In the genomic region with DNA sequence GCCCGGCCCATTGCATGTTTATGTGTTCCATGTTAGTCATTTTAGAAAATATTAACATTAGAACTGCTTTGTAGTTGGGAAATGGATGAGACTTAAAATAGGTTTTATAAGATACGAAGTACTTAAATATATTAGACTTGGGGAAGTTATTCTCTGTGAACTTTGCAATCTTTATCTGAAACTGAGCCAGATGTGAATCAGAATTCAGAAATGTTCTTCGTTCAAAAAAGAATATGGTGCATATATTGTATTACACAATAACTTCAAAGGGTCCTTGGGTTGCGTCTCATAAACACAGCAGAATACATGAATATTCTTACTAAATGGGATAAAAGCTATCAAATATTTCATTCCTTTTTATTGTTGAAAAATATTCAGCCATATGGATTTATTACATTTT, we compare ENCODE assay signal across 27 cellular contexts. TPM values are rescaled to one million over a fixed set of nuclear protein-coding genes. Genes with fewer than 3 reads are reported as not detected.
DNase-seq lines count a peak whose midpoint lies in the region; ATAC-seq and TF ChIP-seq lines count a peak whose summit lies in the region.
"Had no signal": no experiment of that assay in that cellular context is flagged by ENCODE, and none has a peak within 500 bp of the region (broad histone marks: within the 10 kb centered on the region; RNA-seq: fewer than 3 reads in every experiment).

No MANE protein-coding gene starts in this region.

- no peak overlapping the region for H2AFZ ChIP-seq in IMR-90 (replicated peaks; ENCODE audit: low read length, poor library complexity)
- H2AFZ ChIP-seq in H9 (ENCODE audit: low read length): no peak overlapping the region
- H2AFZ ChIP-seq: neural progenitor cell had no signal

- peaks cover 3% of the 10 kb centered on the region; the same call in 1 of the 2 replicates for H3K36me3 ChIP-seq in IMR-90 (ENCODE audit: control insufficient read depth, insufficient read depth, low read length)
- H3K36me3 ChIP-seq: ascending aorta, esophagus muscularis mucosa, HAP-1, left ventricle myocardium inferior, neural progenitor cell, upper lobe of left lung had no signal

- POLR2A ChIA-PET in activated CD4-positive, alpha-beta T cell treated with anti-CD3 and anti-CD28 coated beads for 36 hours (lab: Charles Lee): interaction anchor here (0.6 kb wide), 1 partner anchor 9 kb away, joined by 4 read pairs; no protein-coding TSS in a partner anchor
- POLR2A ChIA-PET in IMR-90 (lab: Charles Lee; ENCODE audit: unreplicated experiment): interaction anchor here (0.5 kb wide), 1 partner anchor 11 kb away, joined by 3 read pairs; no protein-coding TSS in a partner anchor

- in situ Hi-C loops in IMR-90 (cut with MboI; ENCODE audit: low sequenced_read_pairs): no loop called here

- H3K14ac ChIP-seq in IMR-90 (replicated peaks; ENCODE audit: low read depth, low read length): no peak overlapping the region
- H3K14ac ChIP-seq in H9 (ENCODE audit: insufficient read depth, low read length): no peak overlapping the region

- TF ChIP-seq CTCF in IMR-90 (conservative IDR thresholded peaks at IDR 0.05; ENCODE audit: low read depth, low read length): no peak
- TF ChIP-seq CTCF in cardiac fibroblast (IDR thresholded peaks at IDR 0.05; ENCODE audit: low read depth, low read length): no peak
- TF ChIP-seq CTCF in H9 (conservative IDR thresholded peaks at IDR 0.05): no peak

- no peak for DNase-seq in activated CD4-positive, alpha-beta T cell treated with anti-CD3 and anti-CD28 coated beads for 36 hours
- no peak for DNase-seq in activated CD4-positive, alpha-beta T cell treated with anti-CD3 and anti-CD28 coated beads for 48 hours
- peak; percentile 73 for DNase-seq in IMR-90
- peak; percentile 35 to 78 for DNase-seq in cardiac fibroblast (ENCODE audit: low read depth in 2 of 2)
- DNase-seq in memory B cell (ENCODE audit: low spot score in 2 of 2): no peak
- DNase-seq in NCI-H510A (lab: John Stamatoyannopoulos, UW): no peak
- DNase-seq in NK-92 treated with Interleukin-12 subunit alpha and Interleukin-12 subunit beta, amount 100 ng/mL, for 24 hours (lab: John Stamatoyannopoulos, UW): no peak
- DNase-seq in H9: no peak
- DNase-seq: 8988T; activated CD4-positive, CD25-positive, alpha-beta regulatory T cell; activated effector memory CD4-positive, alpha-beta T cell treated with anti-CD3 and anti-CD28 coated beads, Interleukin-2, amount 50 U/mL, for 16 hours; DMS79 treated with DMSO at 0.1 percent for 48 hours; effector CD8-positive, alpha-beta T cell; immature natural killer cell; left ventricle myocardium inferior; NCI-H2107; NCI-H510A treated with DMSO at 0.1 percent for 48 hours; psoas muscle; stimulated activated CD4-positive, alpha-beta T cell treated with anti-CD3 and anti-CD28 coated beads, Interleukin-2, amount 100 ng/mL, for 48 hours; T-helper 9 cell; upper lobe of left lung had no signal

- H3K27ac ChIP-seq in IMR-90 (ENCODE audit: insufficient read depth, low read length) (no peak overlapping the region), H9 (ENCODE audit: insufficient read length, low read depth, low read length) (no peak overlapping the region)
- H3K27ac ChIP-seq: ascending aorta, esophagus muscularis mucosa, left ventricle myocardium inferior, neural progenitor cell, psoas muscle, upper lobe of left lung had no signal

- H3K27me3 Mint-ChIP-seq in activated CD4-positive, alpha-beta T cell treated with anti-CD3 and anti-CD28 coated beads for 36 hours: no peaks in the 10 kb centered on the region
- H3K27me3 Mint-ChIP-seq in memory B cell (no peaks in the 10 kb centered on the region), H9 (ENCODE audit: low read depth) (no peaks in the 10 kb centered on the region)

- H4K5ac ChIP-seq in IMR-90 (ENCODE audit: low read depth, low read length): no peak overlapping the region
- H4K5ac ChIP-seq in H9 (ENCODE audit: insufficient read length, low read depth, low read length): no peak overlapping the region

- no CpG with 5 or more reads among the region's 4 CpGs for WGBS in IMR-90 (ENCODE audit: extremely low coverage in 2 of 2, insufficient read length in 1 of 2), 2 experiments
- no CpG with 5 or more reads among the region's 4 CpGs for WGBS in H9 (ENCODE audit: extremely low coverage, insufficient read length, low lambda C conversion rate)

- ATAC-seq in activated CD4-positive, alpha-beta T cell treated with anti-CD3 and anti-CD28 coated beads for 36 hours: no peak
- ATAC-seq in IMR-90 (ENCODE audit: low read depth) (peak; percentile 46), memory B cell (ENCODE audit: low read depth) (no peak)
- ATAC-seq: psoas muscle, SK-N-SH treated with all-trans-retinoic acid at 6 μM for 48 hours had no signal

- H3K9ac ChIP-seq in IMR-90 (ENCODE audit: low read depth, low read length) (no peak overlapping the region), H9 (ENCODE audit: extremely low read depth, insufficient read length, low read length) (no peak overlapping the region)
- H3K9ac ChIP-seq: neural progenitor cell had no signal

- H3K4me3 ChIP-seq in IMR-90 (ENCODE audit: insufficient read depth, low read depth, low read length) (no peak overlapping the region), cardiac fibroblast (replicated peaks in 1 of 2; ENCODE audit: low read depth in 2 of 2, low read length in 2 of 2) (no peak overlapping the region)
- H3K4me3 ChIP-seq: ascending aorta, esophagus muscularis mucosa, HAP-1, left ventricle myocardium inferior, neural progenitor cell, psoas muscle, smooth muscle cell, upper lobe of left lung had no signal

- H3K9me3 Mint-ChIP-seq in activated CD4-positive, alpha-beta T cell treated with anti-CD3 and anti-CD28 coated beads for 36 hours (ENCODE audit: low read depth): no peaks in the 10 kb centered on the region
- H3K9me3 Mint-ChIP-seq in memory B cell (no peaks in the 10 kb centered on the region), H9 (no peaks in the 10 kb centered on the region)
- H3K9me3 Mint-ChIP-seq: immature natural killer cell, neural progenitor cell had no signal

- H3K4me1 Mint-ChIP-seq in activated CD4-positive, alpha-beta T cell treated with anti-CD3 and anti-CD28 coated beads for 36 hours: peaks cover 79% of the 10 kb centered on the region
- H3K4me1 Mint-ChIP-seq in memory B cell (peaks cover 26% of the 10 kb centered on the region), H9 (peaks cover 17 to 30% of the 10 kb centered on the region in 2 experiments)

- peak overlapping the region; percentile 74 for H3K27ac Mint-ChIP-seq in activated CD4-positive, alpha-beta T cell treated with anti-CD3 and anti-CD28 coated beads for 36 hours
- H3K27ac Mint-ChIP-seq in memory B cell (peak overlapping the region; percentile 31), H9 (no peak overlapping the region; a peak in 1 of 7 replicates)
- H3K27ac Mint-ChIP-seq: neural progenitor cell had no signal

- no peak overlapping the region for H2AK9ac ChIP-seq in IMR-90 (replicated peaks; ENCODE audit: low read depth, low read length, poor library complexity)

- H3K18ac ChIP-seq in IMR-90 (ENCODE audit: low read depth, low read length): no peak overlapping the region
- H3K18ac ChIP-seq in H9 (ENCODE audit: insufficient read length, low read depth, low read length): no peak overlapping the region

- intact Hi-C loops in activated CD4-positive, alpha-beta T cell treated with anti-CD3 and anti-CD28 coated beads for 36 hours (cut with DNase I, micrococcal nuclease): loop anchor here in 1 of 2 experiments (5.0 kb wide), 1 partner anchor 41 kb away; the partner anchor contains the start of gene ZNF292
- intact Hi-C loops in IMR-90 (cut with micrococcal nuclease): loop anchor here (2.0 to 5.0 kb wide), 2 partner anchors 16 to 41 kb away; partner anchors contain the start of gene ZNF292

- peaks cover 50% of the 10 kb centered on the region for H4K20me1 ChIP-seq in IMR-90 (ENCODE audit: insufficient read depth, low read length)
- no peaks in the 10 kb centered on the region for H4K20me1 ChIP-seq in H9 (ENCODE audit: control insufficient read depth, insufficient read depth, insufficient read length)

- H2BK15ac ChIP-seq in IMR-90 (ENCODE audit: low read depth, low read length) (no peak overlapping the region), H9 (ENCODE audit: low read depth, low read length) (no peak overlapping the region)

- no peak overlapping the region for H3K56ac ChIP-seq in IMR-90 (ENCODE audit: extremely low read depth, insufficient read depth, low read length)
- H3K56ac ChIP-seq in H9 (ENCODE audit: insufficient read length, low read depth, low read length): no peak overlapping the region

- H2BK5ac ChIP-seq in IMR-90 (ENCODE audit: low read depth, low read length, poor library complexity, severe bottlenecking) (no peak overlapping the region), H9 (ENCODE audit: insufficient read length, low read length) (no peak overlapping the region)

- H2BK120ac ChIP-seq in IMR-90 (ENCODE audit: low read depth, low read length) (no peak overlapping the region), H9 (ENCODE audit: low read depth, low read length, poor library complexity, severe bottlenecking) (no peak overlapping the region)

- no peaks in the 10 kb centered on the region for H3K23me2 ChIP-seq in H9 (ENCODE audit: insufficient read length, low read depth, low read length, poor library complexity, severe bottlenecking)

- peaks cover 18% of the 10 kb centered on the region for H3K36me3 Mint-ChIP-seq in activated CD4-positive, alpha-beta T cell treated with anti-CD3 and anti-CD28 coated beads for 36 hours (ENCODE audit: low read depth)
- H3K36me3 Mint-ChIP-seq in memory B cell (no peaks in the 10 kb centered on the region), H9 (ENCODE audit: insufficient read depth in 1 of 3, low read depth in 3 of 3) (peaks cover 0 to 13% (median 2%) of the 10 kb centered on the region in 3 experiments; a peak in 3 of 7 replicates)

- no peak overlapping the region for H3K4me3 Mint-ChIP-seq in activated CD4-positive, alpha-beta T cell treated with anti-CD3 and anti-CD28 coated beads for 36 hours
- H3K4me3 Mint-ChIP-seq in memory B cell (no peak overlapping the region), H9 (no peak overlapping the region)
- H3K4me3 Mint-ChIP-seq: neural progenitor cell had no signal

- H3K4ac ChIP-seq in IMR-90 (ENCODE audit: low read depth, low read length) (no peak overlapping the region), H9 (ENCODE audit: low read depth, low read length) (no peak overlapping the region)

- no peak for TF ChIP-seq POLR2A in IMR-90 (IDR thresholded peaks at IDR 0.05; ENCODE audit: low read depth, low read length)

- H3T11ph ChIP-seq in H9 (ENCODE audit: low read length): no peak overlapping the region

- TF ChIP-seq RAD21 in IMR-90 (IDR thresholded peaks at IDR 0.05; ENCODE audit: low read length): no peak

- H3K9me3 ChIP-seq in IMR-90 (ENCODE audit: control insufficient read depth, insufficient read depth, low read length) (no peaks in the 10 kb centered on the region), H9 (ENCODE audit: control insufficient read depth, low read depth, low read length) (no peaks in the 10 kb centered on the region)
- H3K9me3 ChIP-seq: ascending aorta, esophagus muscularis mucosa, HAP-1, left ventricle myocardium inferior, psoas muscle, upper lobe of left lung had no signal

- no peak overlapping the region for H2BK20ac ChIP-seq in IMR-90 (ENCODE audit: low read depth, low read length)
- no peak overlapping the region for H2BK20ac ChIP-seq in H9 (ENCODE audit: low read depth, low read length, poor library complexity, severe bottlenecking)

- 0 out of 2 replicates have a peak, but pooled peaks cover 1% of the 10 kb centered on the region for H3K9me1 ChIP-seq in IMR-90 (ENCODE audit: insufficient read depth, low read length)

- H3K27me3 ChIP-seq in IMR-90 (ENCODE audit: control insufficient read depth, insufficient read depth, low read length): no peaks in the 10 kb centered on the region
- no peaks in the 10 kb centered on the region for H3K27me3 ChIP-seq in H9 (ENCODE audit: insufficient read depth, low read length)
- H3K27me3 ChIP-seq: ascending aorta, esophagus muscularis mucosa, neural progenitor cell, upper lobe of left lung had no signal

- dilution Hi-C loops in IMR-90 (cut with HindIII; ENCODE audit: low sequenced_read_pairs, unreplicated experiment): no loop called here

- no peak overlapping the region for H2BK12ac ChIP-seq in H9 (ENCODE audit: insufficient read length, low read depth, low read length)

- H2AK5ac ChIP-seq in IMR-90 (ENCODE audit: low read depth, low read length): no peak overlapping the region
- H2AK5ac ChIP-seq in H9 (ENCODE audit: insufficient read length, low read length): no peak overlapping the region

- CTCF ChIA-PET in activated CD4-positive, alpha-beta T cell treated with anti-CD3 and anti-CD28 coated beads for 36 hours (lab: Charles Lee): interaction anchor here (0.6 to 1.5 kb wide), 3 partner anchors 19 to 507 kb away, joined by 3 to 6 read pairs (median 3); no protein-coding TSS in a partner anchor
- CTCF ChIA-PET in IMR-90 (lab: Yijun Ruan, JAX): no interaction called here

- H4K8ac ChIP-seq in IMR-90 (ENCODE audit: low read depth in 2 of 2, low read length in 2 of 2) (no peak overlapping the region), H9 (replicated peaks; ENCODE audit: insufficient read length, low read depth, low read length) (no peak overlapping the region)

- no peak overlapping the region for H3K4me2 ChIP-seq in IMR-90 (ENCODE audit: low read depth, low read length)
- no peak overlapping the region for H3K4me2 ChIP-seq in H9 (ENCODE audit: insufficient read depth, insufficient read length, low read length)
- H3K4me2 ChIP-seq: neural progenitor cell, smooth muscle cell had no signal

- no TSS peak for BruUV-seq in IMR-90 (replicated peaks; lab: Mats Ljungman, UMichigan)

- H3K79me2 ChIP-seq in H9 (ENCODE audit: insufficient read depth, low read length): peaks cover 18% of the 10 kb centered on the region

- peaks cover 2% of the 10 kb centered on the region for H3K4me1 ChIP-seq in IMR-90 (ENCODE audit: control insufficient read depth, insufficient read depth, low read length)
- H3K4me1 ChIP-seq in H9 (ENCODE audit: insufficient read depth, low read length): peaks cover 3% of the 10 kb centered on the region; the same call in 1 of the 2 replicates
- H3K4me1 ChIP-seq: ascending aorta, HAP-1 had no signal

- H4K91ac ChIP-seq in IMR-90 (ENCODE audit: insufficient read depth, low read depth, low read length) (no peak overlapping the region), H9 (ENCODE audit: insufficient read length, low read depth, low read length) (no peak overlapping the region)

- H3K79me1 ChIP-seq in IMR-90 (ENCODE audit: low read depth in 1 of 2, low read length in 2 of 2) (peaks cover 14 to 36% of the 10 kb centered on the region in 2 experiments; a peak in 3 of 4 replicates), H9 (ENCODE audit: insufficient read depth, low read depth, low read length, poor library complexity, severe bottlenecking) (peaks cover 4% of the 10 kb centered on the region)

- H3K23ac ChIP-seq in IMR-90 (ENCODE audit: low read depth, low read length) (no peak overlapping the region), H9 (ENCODE audit: insufficient read length, low read depth, low read length) (no peak overlapping the region)

RNA-seq across cellular contexts. Expression of gene ZNF292, which starts 43.1 kb away (rescaled TPM):
- total RNA-seq in activated CD4-positive, alpha-beta T cell treated with anti-CD3 and anti-CD28 coated beads for 36 hours: 10 to 100 TPM; 68.8 to 81.8 TPM
- total RNA-seq in IMR-90 (2012; rRNA removed) (28.3 and 36.9 TPM in 2 replicates), H9 (2021) (36.2 and 38.7 TPM in 2 replicates)
- 5.4 and 5.5 TPM in 2 replicates for polyA plus RNA-seq in IMR-90 (2012; rRNA removed)
- 0.36 and 0.55 TPM in 2 replicates for polyA plus RNA-seq in IMR-90 (2012; cell fraction: cytosol; rRNA removed)
- 4.2 and 41.4 TPM in 2 replicates for polyA plus RNA-seq in IMR-90 (2012; cell fraction: nucleus; rRNA removed; ENCODE audit: low replicate concordance)

Comparison
In these comparisons a context has a peak if more than half of its experiments do, and no peak if none do; other contexts are left out.
1. DNase-seq: peak in IMR-90 (single experiment) and cardiac fibroblast (2 of 2); none in activated CD4-positive, alpha-beta T cell treated with anti-CD3 and anti-CD28 coated beads for 36 hours (single experiment), activated CD4-positive, alpha-beta T cell treated with anti-CD3 and anti-CD28 coated beads for 48 hours (single experiment), memory B cell (0 of 2), NCI-H510A (single experiment), NK-92 treated with Interleukin-12 subunit alpha and Interleukin-12 subunit beta, amount 100 ng/mL, for 24 hours (single experiment) and H9 (single experiment).
2. H3K27ac Mint-ChIP-seq: peak in activated CD4-positive, alpha-beta T cell treated with anti-CD3 and anti-CD28 coated beads for 36 hours (single experiment) and memory B cell (single experiment); none in H9 (0 of 3).